In the genomic region with DNA sequence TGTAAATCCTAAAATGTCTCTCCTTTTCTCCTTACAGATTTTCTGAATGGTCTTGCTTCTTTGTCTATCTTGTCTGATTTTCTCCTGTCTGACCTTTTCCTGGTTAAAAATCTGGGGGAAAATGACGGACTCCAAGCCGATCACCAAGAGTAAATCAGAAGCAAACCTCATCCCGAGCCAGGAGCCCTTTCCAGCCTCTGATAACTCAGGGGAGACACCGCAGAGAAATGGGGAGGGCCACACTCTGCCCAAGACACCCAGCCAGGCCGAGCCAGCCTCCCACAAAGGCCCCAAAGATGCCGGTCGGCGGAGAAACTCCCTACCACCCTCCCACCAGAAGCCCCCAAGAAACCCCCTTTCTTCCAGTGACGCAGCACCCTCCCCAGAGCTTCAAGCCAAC, we compare ENCODE assay signal across 37 cellular contexts.
"Had no signal": no experiment of that assay in that cellular context is flagged by ENCODE, and none has a peak within 500 bp of the region (broad histone marks: within the 10 kb centered on the region; RNA-seq: fewer than 3 reads in every experiment).

No MANE protein-coding gene starts in this region.

- H3K27me3 ChIP-seq: cardiac muscle cell, dorsolateral prefrontal cortex, gastroesophageal sphincter, neural progenitor cell, right lobe of liver, stomach had no signal

- H3K9ac ChIP-seq: neural progenitor cell, parathyroid adenoma had no signal

- H3K9me3 ChIP-seq: gastroesophageal sphincter, right lobe of liver, stomach had no signal

- H3K36me3 Mint-ChIP-seq: immature natural killer cell; natural killer cell; stimulated activated naive B cell treated with anti-CD40 and anti-IgM and Interleukin-4, amounts not matched to agents 10 μg/mL and 1 μg/mL and 100 μg/mL, for 72 hours had no signal

- H3K4me1 Mint-ChIP-seq: activated T-helper 17 cell treated with anti-CD3 and anti-CD28 coated beads, Interleukin-2, amount 50 U/mL, for 72 hours; brain; immature natural killer cell; natural killer cell; stimulated activated naive B cell treated with anti-CD40 and anti-IgM and Interleukin-4, amounts not matched to agents 10 μg/mL and 1 μg/mL and 100 μg/mL, for 72 hours had no signal

- DNase-seq: activated CD4-positive, alpha-beta memory T cell treated with anti-CD3 and anti-CD28 coated beads for 36 hours; activated CD4-positive, alpha-beta T cell treated with anti-CD3 and anti-CD28 coated beads, Interleukin-2, amount 10 ng/mL, durations not matched to agents 24 days and 14 days; activated CD8-positive, alpha-beta memory T cell treated with anti-CD3 and anti-CD28 coated beads, Interleukin-2, amount 50 U/mL, for 48 hours; activated naive CD8-positive, alpha-beta T cell treated with anti-CD3 and anti-CD28 coated beads, Interleukin-2, amount 50 U/mL, for 24 hours; activated T-cell treated with anti-CD3 and anti-CD28 coated beads, Interleukin-2, amount 50 U/mL, for 4 hours; aorta; effector memory CD4-positive, alpha-beta T cell; erythroblast; hypothalamus; immature natural killer cell; kidney; mesendoderm; natural killer cell; occipital lobe; right lobe of liver; stimulated activated CD4-positive, alpha-beta T cell treated with anti-CD3 and anti-CD28 coated beads, Interleukin-1b, Interleukin-23, amount 100 ng/mL, for 48 hours; stimulated activated CD4-positive, alpha-beta T cell treated with anti-CD3 and anti-CD28 coated beads, Interleukin-4, amount 100 ng/mL, for 4 hours; stimulated activated CD8-positive, alpha-beta memory T cell treated with anti-CD3 and anti-CD28 coated beads, Interleukin-4, amount 100 ng/mL, for 48 hours; stimulated activated naive B cell treated with anti-CD40 and anti-IgM and Interleukin-4, amounts not matched to agents 10 μg/mL and 1 μg/mL and 100 μg/mL, for 72 hours; stomach; SW 1271; T-helper 9 cell; trophoblast cell had no signal

- H3K27ac ChIP-seq: cardiac muscle cell, neural progenitor cell, parathyroid adenoma, VCaP had no signal

- H3K36me3 ChIP-seq: neural progenitor cell had no signal

- H3K4me3 Mint-ChIP-seq: activated CD4-positive, alpha-beta memory T cell treated with anti-CD3 and anti-CD28 coated beads for 36 hours; activated CD4-positive, alpha-beta T cell treated with anti-CD3 and anti-CD28 coated beads, Interleukin-2, amount 10 ng/mL, durations not matched to agents 24 days and 14 days; activated naive CD4-positive, alpha-beta T cell treated with anti-CD3 and anti-CD28 coated beads, Interleukin-2, amount 50 U/mL, for 24 hours; activated naive CD8-positive, alpha-beta T cell treated with anti-CD3 and anti-CD28 coated beads, Interleukin-2, amount 50 U/mL, for 24 hours; activated T-cell treated with anti-CD3 and anti-CD28 coated beads, Interleukin-2, amount 50 U/mL, for 4 hours; activated T-helper 17 cell treated with anti-CD3 and anti-CD28 coated beads, Interleukin-2, amount 50 U/mL, for 72 hours; brain; immature natural killer cell; natural killer cell; neural progenitor cell; stimulated activated naive B cell treated with anti-CD40 and anti-IgM and Interleukin-4, amounts not matched to agents 10 μg/mL and 1 μg/mL and 100 μg/mL, for 72 hours; T-helper 1 cell treated with Interleukin-12 subunit alpha and Interleukin-12 subunit beta and Interleukin-4 antibody, amounts not matched to agents 30 μg/mL and 1 μg/mL, for 36 hours had no signal

- H3K27me3 Mint-ChIP-seq: activated CD4-positive, alpha-beta memory T cell treated with anti-CD3 and anti-CD28 coated beads for 36 hours; activated naive CD4-positive, alpha-beta T cell treated with anti-CD3 and anti-CD28 coated beads, Interleukin-2, amount 50 U/mL, for 24 hours; activated T-helper 17 cell treated with anti-CD3 and anti-CD28 coated beads, Interleukin-2, amount 50 U/mL, for 72 hours had no signal

- H3K4me1 ChIP-seq: neural progenitor cell had no signal

- ATAC-seq: activated CD4-positive, CD25-positive, alpha-beta regulatory T cell treated with anti-CD3 and anti-CD28 coated beads, Interleukin-2, amount 50 U/mL, for 24 hours; activated naive CD8-positive, alpha-beta T cell treated with anti-CD3 and anti-CD28 coated beads, Interleukin-2, amount 50 U/mL, for 24 hours; activated T-cell treated with anti-CD3 and anti-CD28 coated beads, Interleukin-2, amount 50 U/mL, for 4 hours; activated T-helper 17 cell treated with anti-CD3 and anti-CD28 coated beads, Interleukin-2, amount 50 U/mL, for 72 hours; gastroesophageal sphincter; natural killer cell; right lobe of liver; stimulated activated naive B cell treated with anti-CD40 and anti-IgM and Interleukin-4, amounts not matched to agents 10 μg/mL and 1 μg/mL and 100 μg/mL, for 72 hours had no signal

- H3K4me3 ChIP-seq: cardiac muscle cell, coronary artery, dorsolateral prefrontal cortex, gastroesophageal sphincter, lung, neural progenitor cell, right lobe of liver, smooth muscle cell, stomach had no signal

- H3K27ac Mint-ChIP-seq: activated CD4-positive, alpha-beta memory T cell treated with anti-CD3 and anti-CD28 coated beads for 36 hours; activated CD4-positive, alpha-beta T cell treated with anti-CD3 and anti-CD28 coated beads, Interleukin-2, amount 10 ng/mL, durations not matched to agents 24 days and 14 days; activated naive CD4-positive, alpha-beta T cell treated with anti-CD3 and anti-CD28 coated beads, Interleukin-2, amount 50 U/mL, for 24 hours; activated naive CD8-positive, alpha-beta T cell treated with anti-CD3 and anti-CD28 coated beads, Interleukin-2, amount 50 U/mL, for 24 hours; activated T-helper 17 cell treated with anti-CD3 and anti-CD28 coated beads, Interleukin-2, amount 50 U/mL, for 72 hours; brain; immature natural killer cell; natural killer cell; neural progenitor cell; stimulated activated naive B cell treated with anti-CD40 and anti-IgM and Interleukin-4, amounts not matched to agents 10 μg/mL and 1 μg/mL and 100 μg/mL, for 72 hours; T-helper 1 cell treated with Interleukin-12 subunit alpha and Interleukin-12 subunit beta and Interleukin-4 antibody, amounts not matched to agents 30 μg/mL and 1 μg/mL, for 36 hours had no signal

- H3K9me3 Mint-ChIP-seq: activated CD4-positive, alpha-beta T cell treated with anti-CD3 and anti-CD28 coated beads, Interleukin-2, amount 10 ng/mL, durations not matched to agents 24 days and 14 days; activated naive CD8-positive, alpha-beta T cell treated with anti-CD3 and anti-CD28 coated beads, Interleukin-2, amount 50 U/mL, for 24 hours; activated T-helper 17 cell treated with anti-CD3 and anti-CD28 coated beads, Interleukin-2, amount 50 U/mL, for 72 hours; immature natural killer cell; natural killer cell had no signal
